Comparison of ENCODE assay signal across 13 cellular contexts in the genomic region with DNA sequence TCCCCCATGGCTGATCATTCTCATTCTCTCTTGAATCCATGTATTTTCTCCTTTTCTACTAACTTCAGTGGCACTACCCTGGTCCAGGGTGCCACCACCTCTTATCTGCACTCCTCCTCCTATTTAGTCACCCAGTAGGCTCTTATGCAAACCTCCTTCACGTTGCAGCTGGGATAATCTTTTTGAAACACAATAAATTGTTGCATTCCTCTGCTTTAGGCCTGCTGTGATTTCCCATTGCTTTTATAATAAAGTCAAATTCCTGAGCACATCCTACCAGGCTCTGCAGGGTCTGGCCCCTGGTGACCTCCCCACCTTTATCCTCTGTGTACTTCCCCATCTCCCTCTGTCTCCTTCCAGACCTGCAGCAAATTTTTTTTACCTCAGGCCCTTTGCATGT.
DNase-seq lines count a peak whose midpoint lies in the region; TF ChIP-seq lines count a peak whose summit lies in the region.
"Had no signal": no experiment of that assay in that cellular context is flagged by ENCODE, and none has a peak within 500 bp of the region (broad histone marks: within the 10 kb centered on the region; RNA-seq: fewer than 3 reads in every experiment).

No MANE protein-coding gene starts in this region.

- no peaks in the 10 kb centered on the region; the same call in 1 of the 2 replicates for H3K9me3 ChIP-seq in NT2/D1 (ENCODE audit: insufficient read depth, low read length)
- no peaks in the 10 kb centered on the region for H3K9me3 ChIP-seq in thyroid gland

- DNase-seq in H7, result peak; percentile 25
- DNase-seq in NT2/D1 (ENCODE audit: low read depth, low spot score), result peak; percentile 46
- peak; percentile 14 for DNase-seq in iPS-NIHi11 (ENCODE audit: low spot score)
- DNase-seq in thyroid gland, result no peak
- no peak for DNase-seq in NCI-H1417 (lab: John Stamatoyannopoulos, UW)
- DNase-seq in NCI-H446 (lab: John Stamatoyannopoulos, UW), result no peak
- DNase-seq in GM10266 (ENCODE audit: extremely low spot score), result no peak
- DNase-seq: C1 segment of cervical spinal cord; CD4-positive, alpha-beta T cell; DMS79; GM23248; HCEC 1CT had no signal

- no peaks in the 10 kb centered on the region for H3K27me3 ChIP-seq in H7 (ENCODE audit: control insufficient read depth, insufficient read depth, low read length)
- H3K27me3 ChIP-seq in NT2/D1 (ENCODE audit: insufficient read depth, insufficient read length), result no peaks in the 10 kb centered on the region
- no peaks in the 10 kb centered on the region for H3K27me3 ChIP-seq in thyroid gland

- peak overlapping the region in 2 of 3 donors; percentile 83 to 91 for H3K27ac ChIP-seq in thyroid gland
- H3K27ac ChIP-seq: GM23248, HL-60 had no signal

- no peaks in the 10 kb centered on the region for H3K4me1 ChIP-seq in NT2/D1 (ENCODE audit: insufficient read depth, insufficient read length)
- H3K4me1 ChIP-seq in thyroid gland, result peaks cover 11 to 25% of the 10 kb centered on the region in 2 donors

- no peak for TF ChIP-seq POLR2A in thyroid gland (IDR thresholded peaks at IDR 0.05)

- WGBS in thyroid gland, 2 donors, result 41 to 64% methylated on average over 1 of the region's 1 CpG

- H3K9ac ChIP-seq in NT2/D1 (ENCODE audit: insufficient read length, low read depth), result no peak overlapping the region
- H3K9ac ChIP-seq: GM23248 had no signal

- H3K4me3 ChIP-seq in H7 (ENCODE audit: insufficient read depth, low read depth, low read length) (no peak overlapping the region), NT2/D1 (ENCODE audit: insufficient read length, low read depth) (no peak overlapping the region), thyroid gland (replicated peaks in 1 of 3) (no peak overlapping the region)
- H3K4me3 ChIP-seq: GM23248 had no signal

- TF ChIP-seq CTCF in thyroid gland (IDR thresholded peaks at IDR 0.05) (no peak), GM10266 (IDR thresholded peaks at IDR 0.05; ENCODE audit: control insufficient read depth, insufficient read depth, low read depth, missing control alignments) (no peak)

- intact Hi-C loops in thyroid gland (cut with DNase I), result no loop called here

- H3K36me3 ChIP-seq in H7 (replicated peaks; ENCODE audit: control insufficient read depth, insufficient read depth, low read length) (no peaks in the 10 kb centered on the region), NT2/D1 (ENCODE audit: insufficient read depth, insufficient read length, low read length) (no peaks in the 10 kb centered on the region), thyroid gland (no peaks in the 10 kb centered on the region)

Comparison
In these comparisons a context has a peak if more than half of its experiments do, and no peak if none do; other contexts are left out.
1. DNase-seq: peak in H7 (single experiment), NT2/D1 (single experiment) and iPS-NIHi11 (single experiment); none in thyroid gland (0 of 2), NCI-H1417 (0 of 3), NCI-H446 (0 of 2) and GM10266 (single experiment).